In the genomic region with DNA sequence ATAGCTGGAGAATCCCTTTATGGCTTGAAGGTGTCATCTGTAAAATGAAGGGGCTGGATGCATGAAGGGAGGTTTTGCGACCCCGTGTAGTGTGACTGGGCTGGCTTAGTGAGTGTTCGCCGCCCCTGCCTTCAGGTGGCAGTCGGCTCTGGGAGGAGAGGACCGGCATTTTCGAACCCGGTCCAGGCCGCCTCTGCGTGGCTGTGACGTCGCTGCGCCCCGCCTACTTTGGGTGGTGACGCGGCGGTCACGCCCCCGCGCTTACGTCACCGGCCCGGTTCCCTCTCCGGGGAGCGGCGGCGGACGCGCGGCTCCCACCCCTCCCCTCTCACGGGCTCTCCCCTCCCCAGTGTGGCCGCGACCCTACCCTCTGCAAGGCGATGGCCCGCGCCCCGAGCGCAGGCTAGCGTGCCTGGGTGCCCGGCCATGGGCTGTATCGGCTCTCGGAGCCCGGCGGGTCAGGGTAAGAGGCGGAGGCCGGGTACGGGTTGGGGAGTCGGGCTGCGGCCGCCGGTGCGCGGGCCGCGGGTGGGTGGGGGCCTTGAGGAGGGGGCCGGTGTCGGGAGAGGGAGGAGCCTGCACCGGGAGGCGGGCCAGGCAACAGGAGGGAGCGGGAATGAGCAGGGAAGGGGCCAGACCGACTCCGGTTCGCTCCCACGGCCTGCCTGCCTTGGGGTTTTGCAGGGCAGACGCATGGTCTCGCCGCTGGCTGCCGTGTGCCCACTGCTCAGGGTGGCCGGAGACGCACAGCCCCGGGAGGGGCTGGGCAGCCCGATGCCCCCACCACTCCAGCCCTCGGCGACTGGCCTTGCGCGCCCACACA, we compare ENCODE assay signal across 8 cellular contexts. TPM values are rescaled to one million over a fixed set of nuclear protein-coding genes. Genes with fewer than 3 reads are reported as not detected.
DNase-seq lines count a peak whose midpoint lies in the region; ATAC-seq and TF ChIP-seq lines count a peak whose summit lies in the region.

No MANE protein-coding gene starts in this region.

- TF ChIP-seq RAD21 in IMR-90 (IDR thresholded peaks at IDR 0.05; ENCODE audit: low read length) = no peak

- H3K27me3 ChIP-seq in CD8-positive, alpha-beta T cell (ENCODE audit: insufficient read depth, low read length) = no peaks in the 10 kb centered on the region
- no peaks in the 10 kb centered on the region for H3K27me3 ChIP-seq in IMR-90 (ENCODE audit: control insufficient read depth, insufficient read depth, low read length)

- peak overlapping the region; percentile 81 for H3K27ac ChIP-seq in CD8-positive, alpha-beta T cell (ENCODE audit: low read depth, low read length)
- peak overlapping the region; percentile 96 for H3K27ac ChIP-seq in IMR-90 (ENCODE audit: insufficient read depth, low read length)

- H3K4me3 ChIP-seq in CD8-positive, alpha-beta T cell (ENCODE audit: low read depth, low read length) = peak overlapping the region; percentile 63
- H3K4me3 ChIP-seq in IMR-90 (ENCODE audit: insufficient read depth, low read depth, low read length) (peak overlapping the region; percentile 91), fibroblast of the aortic adventitia (ENCODE audit: low read depth, low read length) (peak overlapping the region; percentile 77)

- H4K8ac ChIP-seq in IMR-90 (ENCODE audit: low read depth in 2 of 2, low read length in 2 of 2) = peak overlapping the region; percentile 8 to 67; a peak in 2 of 4 replicates

- peak overlapping the region; percentile 96 for H3K27ac Mint-ChIP-seq in CD8-positive, alpha-beta T cell
- H3K27ac Mint-ChIP-seq in nephron progenitor cell = peak overlapping the region; percentile 97
- H3K27ac Mint-ChIP-seq in stimulated activated naive CD8-positive, alpha-beta T cell treated with anti-CD3 and anti-CD28 coated beads, Interleukin-15, Interleukin-2, amounts not matched to agents 100 ng/mL and 50 ng/mL, for 24 hours = peak overlapping the region; percentile 88

- H3K14ac ChIP-seq in IMR-90 (replicated peaks; ENCODE audit: low read depth, low read length) = peak overlapping the region; percentile 34

- H3K36me3 ChIP-seq in CD8-positive, alpha-beta T cell (ENCODE audit: insufficient read depth, low read length) = peaks cover 30% of the 10 kb centered on the region
- peaks cover 44% of the 10 kb centered on the region for H3K36me3 ChIP-seq in IMR-90 (ENCODE audit: control insufficient read depth, insufficient read depth, low read length)

- TF ChIP-seq POLR2A in IMR-90 (IDR thresholded peaks at IDR 0.05; ENCODE audit: low read depth, low read length) = peak; percentile 61

- H3K23ac ChIP-seq in IMR-90 (ENCODE audit: low read depth, low read length) = peak overlapping the region; percentile 39

- H2AFZ ChIP-seq in IMR-90 (replicated peaks; ENCODE audit: low read length, poor library complexity) = peak overlapping the region; percentile 88

- H3K4ac ChIP-seq in IMR-90 (ENCODE audit: low read depth, low read length) = peak overlapping the region; percentile 67

- H4K20me1 ChIP-seq in IMR-90 (ENCODE audit: insufficient read depth, low read length) = peaks cover 65% of the 10 kb centered on the region

- CTCF ChIA-PET in CD8-positive, alpha-beta T cell (lab: Charles Lee) = interaction anchor here (1.2 kb wide), 1 partner anchor 205 kb away, joined by 5 read pairs; no protein-coding TSS in a partner anchor
- CTCF ChIA-PET in IMR-90 (lab: Yijun Ruan, JAX) = interaction anchor here (1.1 kb wide), 1 partner anchor 10 kb away, joined by 4 read pairs; no protein-coding TSS in a partner anchor

- H3K9me1 ChIP-seq in IMR-90 (ENCODE audit: insufficient read depth, low read length) = peaks cover 33% of the 10 kb centered on the region

- peaks cover 23 to 89% of the 10 kb centered on the region in 2 experiments for H3K79me1 ChIP-seq in IMR-90 (ENCODE audit: low read depth in 1 of 2, low read length in 2 of 2)

- peak; percentile 78 to 94 (median 85) for DNase-seq in CD8-positive, alpha-beta T cell
- DNase-seq in GM20000 (ENCODE audit: low spot score) (peak; percentile 94), IMR-90 (peak; percentile 78), RPMI8226 (peak; percentile 88), fibroblast of the aortic adventitia (ENCODE audit: low read depth) (peak; percentile 75), nephron progenitor cell (peak; percentile 95)
- DNase-seq in activated effector memory CD4-positive, alpha-beta T cell treated with Interleukin-2 at 50 U/mL for 16 hours = peak; percentile 79

- peak overlapping the region; percentile 84 for H3K9ac ChIP-seq in IMR-90 (ENCODE audit: low read depth, low read length)

- H3K18ac ChIP-seq in IMR-90 (ENCODE audit: low read depth, low read length) = no peak overlapping the region

- H2BK20ac ChIP-seq in IMR-90 (ENCODE audit: low read depth, low read length) = no peak overlapping the region

- peak overlapping the region; percentile 86 for H2AK5ac ChIP-seq in IMR-90 (ENCODE audit: low read depth, low read length)

- peaks cover 52% of the 10 kb centered on the region for H3K36me3 Mint-ChIP-seq in CD8-positive, alpha-beta T cell
- peaks cover 34% of the 10 kb centered on the region for H3K36me3 Mint-ChIP-seq in nephron progenitor cell (ENCODE audit: low read depth)
- peaks cover 45% of the 10 kb centered on the region for H3K36me3 Mint-ChIP-seq in stimulated activated naive CD8-positive, alpha-beta T cell treated with anti-CD3 and anti-CD28 coated beads, Interleukin-15, Interleukin-2, amounts not matched to agents 100 ng/mL and 50 ng/mL, for 24 hours (ENCODE audit: low read depth)

- in situ Hi-C loops in IMR-90 (cut with MboI; ENCODE audit: low sequenced_read_pairs) = no loop called here

- no TSS peak for BruUV-seq in IMR-90 (replicated peaks; lab: Mats Ljungman, UMichigan)

- ATAC-seq in CD8-positive, alpha-beta T cell = peak; percentile 72
- ATAC-seq in IMR-90 (ENCODE audit: low read depth) = peak; percentile 49

- peaks cover 16% of the 10 kb centered on the region for H3K4me1 ChIP-seq in CD8-positive, alpha-beta T cell (ENCODE audit: insufficient read depth, low read length)
- H3K4me1 ChIP-seq in IMR-90 (ENCODE audit: control insufficient read depth, insufficient read depth, low read length) = peaks cover 43% of the 10 kb centered on the region

- peak overlapping the region; percentile 36; the same call in 1 of the 2 replicates for H3K56ac ChIP-seq in IMR-90 (ENCODE audit: extremely low read depth, insufficient read depth, low read length)

- H3K4me3 Mint-ChIP-seq in CD8-positive, alpha-beta T cell = peak overlapping the region; percentile 90
- H3K4me3 Mint-ChIP-seq in nephron progenitor cell = peak overlapping the region; percentile 91
- peak overlapping the region; percentile 88 for H3K4me3 Mint-ChIP-seq in stimulated activated naive CD8-positive, alpha-beta T cell treated with anti-CD3 and anti-CD28 coated beads, Interleukin-15, Interleukin-2, amounts not matched to agents 100 ng/mL and 50 ng/mL, for 24 hours

- H3K4me2 ChIP-seq in IMR-90 (ENCODE audit: low read depth, low read length) = peak overlapping the region; percentile 88

- H2AK9ac ChIP-seq in IMR-90 (replicated peaks; ENCODE audit: low read depth, low read length, poor library complexity) = peak overlapping the region; percentile 92

- H3K9me3 Mint-ChIP-seq in CD8-positive, alpha-beta T cell = no peaks in the 10 kb centered on the region
- no peaks in the 10 kb centered on the region for H3K9me3 Mint-ChIP-seq in nephron progenitor cell
- H3K9me3 Mint-ChIP-seq in stimulated activated naive CD8-positive, alpha-beta T cell treated with anti-CD3 and anti-CD28 coated beads, Interleukin-15, Interleukin-2, amounts not matched to agents 100 ng/mL and 50 ng/mL, for 24 hours = no peaks in the 10 kb centered on the region

- POLR2A ChIA-PET in CD8-positive, alpha-beta T cell (lab: Charles Lee) = no interaction called here
- POLR2A ChIA-PET in IMR-90 (lab: Charles Lee; ENCODE audit: unreplicated experiment) = no interaction called here

- peak overlapping the region; percentile 37; the same call in 1 of the 2 replicates for H4K5ac ChIP-seq in IMR-90 (ENCODE audit: low read depth, low read length)

- dilution Hi-C loops in IMR-90 (cut with HindIII; ENCODE audit: low sequenced_read_pairs, unreplicated experiment) = no loop called here

- no peaks in the 10 kb centered on the region for H3K9me3 ChIP-seq in CD8-positive, alpha-beta T cell (ENCODE audit: low read length)
- no peaks in the 10 kb centered on the region for H3K9me3 ChIP-seq in IMR-90 (ENCODE audit: control insufficient read depth, insufficient read depth, low read length)

- H2BK120ac ChIP-seq in IMR-90 (ENCODE audit: low read depth, low read length) = peak overlapping the region; percentile 40; the same call in 1 of the 2 replicates

- intact Hi-C loops in CD8-positive, alpha-beta T cell (cut with DNase I, micrococcal nuclease) = loop anchor here (1.0 to 10.0 kb wide), 7 partner anchors 21 to 1541 kb away; a partner anchor contains a TSS
- intact Hi-C loops in IMR-90 (cut with micrococcal nuclease) = no loop called here

- WGBS in IMR-90 (ENCODE audit: extremely low coverage in 2 of 2, insufficient read length in 1 of 2), 2 experiments = 0% methylated on average over 23 of the region's 76 CpGs; no CpG with 5 or more reads in 1 of the 2 experiments

- H2BK15ac ChIP-seq in IMR-90 (ENCODE audit: low read depth, low read length) = no peak overlapping the region

- peak overlapping the region; percentile 85 for H2BK5ac ChIP-seq in IMR-90 (ENCODE audit: low read depth, low read length, poor library complexity, severe bottlenecking)

- TF ChIP-seq CTCF in CD8-positive, alpha-beta T cell (IDR thresholded peaks at IDR 0.05) = no peak
- no peak for TF ChIP-seq CTCF in GM20000 (IDR thresholded peaks at IDR 0.05; ENCODE audit: extremely low read depth, missing control alignments)
- TF ChIP-seq CTCF in IMR-90 (conservative IDR thresholded peaks at IDR 0.05; ENCODE audit: low read depth, low read length) = no peak
- no peak for TF ChIP-seq CTCF in fibroblast of the aortic adventitia (IDR thresholded peaks at IDR 0.05; ENCODE audit: insufficient read depth, low read length)
- TF ChIP-seq CTCF in nephron progenitor cell (IDR thresholded peaks at IDR 0.05) = no peak

- H3K27me3 Mint-ChIP-seq in CD8-positive, alpha-beta T cell (ENCODE audit: low read depth) = no peaks in the 10 kb centered on the region
- H3K27me3 Mint-ChIP-seq in nephron progenitor cell (ENCODE audit: low read depth, poor library complexity) = peaks cover 7% of the 10 kb centered on the region
- H3K27me3 Mint-ChIP-seq in stimulated activated naive CD8-positive, alpha-beta T cell treated with anti-CD3 and anti-CD28 coated beads, Interleukin-15, Interleukin-2, amounts not matched to agents 100 ng/mL and 50 ng/mL, for 24 hours = no peaks in the 10 kb centered on the region

- H3K4me1 Mint-ChIP-seq in CD8-positive, alpha-beta T cell (ENCODE audit: low read depth) = peaks cover 25% of the 10 kb centered on the region
- H3K4me1 Mint-ChIP-seq in nephron progenitor cell = peaks cover 35% of the 10 kb centered on the region
- H3K4me1 Mint-ChIP-seq in stimulated activated naive CD8-positive, alpha-beta T cell treated with anti-CD3 and anti-CD28 coated beads, Interleukin-15, Interleukin-2, amounts not matched to agents 100 ng/mL and 50 ng/mL, for 24 hours (ENCODE audit: low read depth) = peaks cover 66% of the 10 kb centered on the region

- H4K91ac ChIP-seq in IMR-90 (ENCODE audit: insufficient read depth, low read depth, low read length) = peak overlapping the region; percentile 60; the same call in 1 of the 2 replicates

RNA-seq across cellular contexts. Expression of a gene that starts 1.5 kb away (rescaled TPM):
- 10 to 100 TPM in 1 of 2 experiments, 1 to 10 TPM in 1; 9.8 to 11.1 TPM for total RNA-seq in CD8-positive, alpha-beta T cell
- 9.7 and 10.8 TPM in 2 replicates for total RNA-seq in IMR-90 (2012; rRNA removed)
- polyA plus RNA-seq in IMR-90 (2012; rRNA removed) = 16.5 and 19.5 TPM in 2 replicates
- 28.8 and 38.6 TPM in 2 replicates for polyA plus RNA-seq in IMR-90 (2012; cell fraction: cytosol; rRNA removed)
- 32.2 and 40.8 TPM in 2 replicates for polyA plus RNA-seq in IMR-90 (2012; cell fraction: nucleus; rRNA removed; ENCODE audit: low replicate concordance)
- total RNA-seq in fibroblast of the aortic adventitia (ENCODE audit: low replicate concordance) = 14.0 and 19.1 TPM in 2 replicates

RNA-seq across cellular contexts. Expression of a gene that starts 21.5 kb away (rescaled TPM):
- 100 to 1,000 TPM; 220 to 235 TPM for total RNA-seq in CD8-positive, alpha-beta T cell
- total RNA-seq in IMR-90 (2012; rRNA removed) (225 TPM in 2 replicates), fibroblast of the aortic adventitia (ENCODE audit: low replicate concordance) (234 and 292 TPM in 2 replicates)
- polyA plus RNA-seq in IMR-90 (2012; rRNA removed) = 274 and 300 TPM in 2 replicates
- polyA plus RNA-seq in IMR-90 (2012; cell fraction: cytosol; rRNA removed) = 216 and 229 TPM in 2 replicates
- 361 and 453 TPM in 2 replicates for polyA plus RNA-seq in IMR-90 (2012; cell fraction: nucleus; rRNA removed; ENCODE audit: low replicate concordance)

RNA-seq across cellular contexts. Expression of a gene that starts 25.5 kb away (rescaled TPM):
- 1 to 10 TPM; 2.7 to 3.9 TPM for total RNA-seq in CD8-positive, alpha-beta T cell
- total RNA-seq in IMR-90 (2012; rRNA removed) (1.9 and 2.9 TPM in 2 replicates), fibroblast of the aortic adventitia (ENCODE audit: low replicate concordance) (5.9 and 6.2 TPM in 2 replicates)
- polyA plus RNA-seq in IMR-90 (2012; rRNA removed) = 5.7 and 5.8 TPM in 2 replicates
- 2.4 and 3.5 TPM in 2 replicates for polyA plus RNA-seq in IMR-90 (2012; cell fraction: cytosol; rRNA removed)
- polyA plus RNA-seq in IMR-90 (2012; cell fraction: nucleus; rRNA removed; ENCODE audit: low replicate concordance) = 20.0 and 46.7 TPM in 2 replicates

RNA-seq across cellular contexts. Expression of a gene that starts 25.6 kb away (rescaled TPM):
- 10 to 100 TPM; 15.6 to 18.4 TPM for total RNA-seq in CD8-positive, alpha-beta T cell
- total RNA-seq in IMR-90 (2012; rRNA removed) (47.7 and 132 TPM in 2 replicates), fibroblast of the aortic adventitia (ENCODE audit: low replicate concordance) (70.1 and 127 TPM in 2 replicates)
- polyA plus RNA-seq in IMR-90 (2012; rRNA removed) = 103 and 130 TPM in 2 replicates
- polyA plus RNA-seq in IMR-90 (2012; cell fraction: cytosol; rRNA removed) = 60.8 and 128 TPM in 2 replicates
- polyA plus RNA-seq in IMR-90 (2012; cell fraction: nucleus; rRNA removed; ENCODE audit: low replicate concordance) = 131 and 372 TPM in 2 replicates

RNA-seq across cellular contexts. Expression of a gene that starts 36.8 kb away (rescaled TPM):
- total RNA-seq in CD8-positive, alpha-beta T cell = 100 to 1,000 TPM; 168 to 174 TPM
- 697 and 872 TPM in 2 replicates for total RNA-seq in IMR-90 (2012; rRNA removed)
- polyA plus RNA-seq in IMR-90 (2012; rRNA removed) = 474 and 514 TPM in 2 replicates
- 246 and 479 TPM in 2 replicates for polyA plus RNA-seq in IMR-90 (2012; cell fraction: cytosol; rRNA removed)
- polyA plus RNA-seq in IMR-90 (2012; cell fraction: nucleus; rRNA removed; ENCODE audit: low replicate concordance) = 457 and 630 TPM in 2 replicates
- total RNA-seq in fibroblast of the aortic adventitia (ENCODE audit: low replicate concordance) = 129 and 333 TPM in 2 replicates

Comparison
In these comparisons a context has a peak if more than half of its experiments do, and no peak if none do; other contexts are left out.
1. Peak in every context shown above with its lines: DNase-seq, ATAC-seq, H3K4me3 ChIP-seq and H3K27ac ChIP-seq.